ENCODE assay signal across 16 cellular contexts in genomic region chr17:28142355-28142754, GRCh38.
DNase-seq lines count a peak whose midpoint lies in the region; TF ChIP-seq lines count a peak whose summit lies in the region.
"Had no signal": no experiment of that assay in that cellular context is flagged by ENCODE, and none has a peak within 500 bp of the region (broad histone marks: within the 10 kb centered on the region; RNA-seq: fewer than 3 reads in every experiment).

No MANE protein-coding gene starts in this region.

- DNase-seq in left ventricle myocardium inferior (no peak), cardiac septum (ENCODE audit: low spot score) (no peak), dorsolateral prefrontal cortex (no peak), dedifferentiated amniotic fluid mesenchymal stem cell (ENCODE audit: extremely low spot score) (no peak), kidney tubule cell (ENCODE audit: low spot score) (no peak)
- DNase-seq in activated naive CD4-positive, alpha-beta T cell treated with anti-CD3 and anti-CD28 coated beads, Interleukin-2, amount 10 ng/mL, durations not matched to agents 7 days and 5 days, result no peak
- DNase-seq: DMS 273 treated with DMSO at 0.1 percent for 48 hours, GDM1, GOT3, KG1, NCI-H1417 treated with DMSO at 0.1 percent for 48 hours, NCI-H1930, NCI-H510A treated with DMSO at 0.1 percent for 48 hours had no signal

- no peaks in the 10 kb centered on the region for H3K4me1 Mint-ChIP-seq in activated naive CD4-positive, alpha-beta T cell treated with anti-CD3 and anti-CD28 coated beads, Interleukin-2, amount 10 ng/mL, durations not matched to agents 7 days and 5 days

- H3K9me3 ChIP-seq in left ventricle myocardium inferior (replicated peaks) (no peaks in the 10 kb centered on the region), parathyroid adenoma (ENCODE audit: control insufficient read depth, low read length) (no peaks in the 10 kb centered on the region)

- peaks cover 26% of the 10 kb centered on the region for H3K4me1 ChIP-seq in left ventricle myocardium inferior
- peaks cover 6% of the 10 kb centered on the region for H3K4me1 ChIP-seq in parathyroid adenoma

- H3K9me3 Mint-ChIP-seq in activated naive CD4-positive, alpha-beta T cell treated with anti-CD3 and anti-CD28 coated beads, Interleukin-2, amount 10 ng/mL, durations not matched to agents 7 days and 5 days, result no peaks in the 10 kb centered on the region

- CTCF ChIA-PET in activated naive CD4-positive, alpha-beta T cell treated with anti-CD3 and anti-CD28 coated beads, Interleukin-2, amount 10 ng/mL, durations not matched to agents 7 days and 5 days (lab: Charles Lee), result no interaction called here

- TF ChIP-seq CTCF in left ventricle myocardium inferior (IDR thresholded peaks at IDR 0.05; ENCODE audit: borderline replicate concordance) (no peak), dorsolateral prefrontal cortex (IDR thresholded peaks at IDR 0.05 in 54 of 56, conservative IDR thresholded peaks at IDR 0.05 in 2 of 56; ENCODE audit: low read depth in 1 of 56, partially characterized antibody in 56 of 56) (peak in 1 of 56 donors; percentile 19), parathyroid adenoma (IDR thresholded peaks at IDR 0.05) (no peak)

- H3K79me2 ChIP-seq in parathyroid adenoma, result no peaks in the 10 kb centered on the region

- H3K27ac Mint-ChIP-seq in activated naive CD4-positive, alpha-beta T cell treated with anti-CD3 and anti-CD28 coated beads, Interleukin-2, amount 10 ng/mL, durations not matched to agents 7 days and 5 days, result no peak overlapping the region

- H3K27me3 ChIP-seq in left ventricle myocardium inferior (ENCODE audit: low read depth), result no peaks in the 10 kb centered on the region
- H3K27me3 ChIP-seq in dorsolateral prefrontal cortex, result no peaks in the 10 kb centered on the region
- no peaks in the 10 kb centered on the region for H3K27me3 ChIP-seq in parathyroid adenoma (ENCODE audit: control insufficient read depth, insufficient read depth, low read length)

- H3K4me2 ChIP-seq in parathyroid adenoma (ENCODE audit: low read length), result no peak overlapping the region

- H2AFZ ChIP-seq in parathyroid adenoma, result no peak overlapping the region

- H3K9ac ChIP-seq in parathyroid adenoma, result no peak overlapping the region

- H3K4me3 ChIP-seq in left ventricle myocardium inferior (no peak overlapping the region), dorsolateral prefrontal cortex (peak overlapping the region in 22 of 59 donors; percentile 3 to 51 (median 16)), parathyroid adenoma (ENCODE audit: low read depth, low read length) (no peak overlapping the region)
- H3K4me3 ChIP-seq: GM12878 had no signal

- intact Hi-C loops in left ventricle myocardium inferior (cut with micrococcal nuclease) (no loop called here), cardiac septum (cut with DNase I) (no loop called here), dorsolateral prefrontal cortex (cut with DNase I) (loop anchor here (2.0 to 5.0 kb wide), 2 partner anchors 148 to 250 kb away; partner anchors contain the start of gene LYRM9 (in 1 of the 2))

- H3K27ac ChIP-seq in left ventricle myocardium inferior (replicated peaks), result peak overlapping the region; percentile 59
- peak overlapping the region; percentile 42 to 95 (median 85) for H3K27ac ChIP-seq in dorsolateral prefrontal cortex
- peak overlapping the region; percentile 0 for H3K27ac ChIP-seq in parathyroid adenoma
- H3K27ac ChIP-seq: C4-2B had no signal

- H3K36me3 Mint-ChIP-seq in activated naive CD4-positive, alpha-beta T cell treated with anti-CD3 and anti-CD28 coated beads, Interleukin-2, amount 10 ng/mL, durations not matched to agents 7 days and 5 days, result peaks cover 4% of the 10 kb centered on the region

- H3K4me3 Mint-ChIP-seq in activated naive CD4-positive, alpha-beta T cell treated with anti-CD3 and anti-CD28 coated beads, Interleukin-2, amount 10 ng/mL, durations not matched to agents 7 days and 5 days, result no peak overlapping the region

- H3K27me3 Mint-ChIP-seq in activated naive CD4-positive, alpha-beta T cell treated with anti-CD3 and anti-CD28 coated beads, Interleukin-2, amount 10 ng/mL, durations not matched to agents 7 days and 5 days, result no peaks in the 10 kb centered on the region

- peaks cover 8% of the 10 kb centered on the region for H3K36me3 ChIP-seq in left ventricle myocardium inferior
- H3K36me3 ChIP-seq in parathyroid adenoma (ENCODE audit: control insufficient read depth, insufficient read depth, low read length), result no peaks in the 10 kb centered on the region

Comparison
In these comparisons a context has a peak if more than half of its experiments do, and no peak if none do; other contexts are left out.
1. H3K27ac ChIP-seq: peak in every context shown above with its lines; median percentile 85 in dorsolateral prefrontal cortex; 59 in left ventricle myocardium inferior; 0 in parathyroid adenoma.
2. intact Hi-C loops: an anchor here in dorsolateral prefrontal cortex (2.0 to 5.0 kb wide); none called in left ventricle myocardium inferior and cardiac septum.